Comparison of ENCODE assay signal across 9 cellular contexts in genomic region chr3:129123314-129124060, GRCh38. TPM values are rescaled to one million over a fixed set of nuclear protein-coding genes. Genes with fewer than 3 reads are reported as not detected.
A peak's percentile ranks its signal among the peaks of the same experiment; 100 is the strongest.
DNase-seq lines count a peak whose midpoint lies in the region; ATAC-seq, FAIRE-seq and TF ChIP-seq lines count a peak whose summit lies in the region.
"Had no signal": no experiment of that assay in that cellular context is flagged by ENCODE, and none has a peak within 500 bp of the region (broad histone marks: within the 10 kb centered on the region; RNA-seq: fewer than 3 reads in every experiment).

No MANE protein-coding gene starts in this region.

- 55 to 67% (median 62%) methylated on average over 5 of the region's 5 CpGs for WGBS in psoas muscle, 3 donors
- WGBS in tibial nerve, 2 donors: 64 to 69% methylated on average over 5 of the region's 5 CpGs

- H3K36me3 ChIP-seq in colonic mucosa (no peaks in the 10 kb centered on the region), psoas muscle (ENCODE audit: insufficient read depth in 1 of 2, low read depth in 1 of 2) (peaks cover 0 to 27% of the 10 kb centered on the region in 2 donors), tibial nerve (peaks cover 0 to 29% (median 0%) of the 10 kb centered on the region in 3 donors)

- H3K9ac ChIP-seq in colonic mucosa (ENCODE audit: low read depth in 2 of 2, low read length in 2 of 2): peak overlapping the region in 1 of 2 donors; percentile 21

- ATAC-seq in psoas muscle (no peak), GM19328 (IDR thresholded peaks at IDR 0.05; ENCODE audit: unreplicated experiment) (no peak)
- no peak for ATAC-seq in activated CD4-positive, CD25-positive, alpha-beta regulatory T cell treated with anti-CD3 and anti-CD28 coated beads, Interleukin-2, amount 50 U/mL, for 24 hours

- H3K4me3 ChIP-seq in colonic mucosa (no peak overlapping the region), psoas muscle (no peak overlapping the region), tibial nerve (no peak overlapping the region)

- DNase-seq in GM12892 (ENCODE audit: insufficient read length): no peak
- peak; percentile 94 for DNase-seq in NOMO-1 treated with dmso at 0.1 percent for 144 hours (lab: John Stamatoyannopoulos, UW; ENCODE audit: unreplicated experiment)
- DNase-seq in colonic mucosa: peak; percentile 66
- no peak for DNase-seq in psoas muscle
- no peak for DNase-seq in tibial nerve (ENCODE audit: low spot score in 2 of 2)
- DNase-seq in NCI-H2081 treated with DMSO at 0.1 percent for 48 hours (lab: John Stamatoyannopoulos, UW): no peak

- FAIRE-seq in GM12892 (lab: Jason Lieb, UNC): peak; percentile 93
- FAIRE-seq: astrocyte had no signal

- intact Hi-C loops in colonic mucosa (cut with DNase I): no loop called here
- intact Hi-C loops in psoas muscle (cut with DNase I): loop anchor here in 1 of 2 donors (10.0 kb wide), 1 partner anchor 149 kb away; no protein-coding TSS in a partner anchor

- peaks cover 17% of the 10 kb centered on the region for H3K4me1 ChIP-seq in colonic mucosa
- peaks cover 10% of the 10 kb centered on the region for H3K4me1 ChIP-seq in psoas muscle
- H3K4me1 ChIP-seq in tibial nerve: peaks cover 0 to 31% (median 19%) of the 10 kb centered on the region in 4 donors

- no peak for TF ChIP-seq POLR2A in GM12892 (IDR thresholded peaks at IDR 0.05; ENCODE audit: low read depth, low read length)
- TF ChIP-seq POLR2A in tibial nerve (IDR thresholded peaks at IDR 0.05): no peak

- no peak for TF ChIP-seq EP300 in tibial nerve (IDR thresholded peaks at IDR 0.05)

- TF ChIP-seq CTCF in colonic mucosa (IDR thresholded peaks at IDR 0.05) (no peak), psoas muscle (IDR thresholded peaks at IDR 0.05) (no peak), tibial nerve (IDR thresholded peaks at IDR 0.05) (no peak)

- H3K9me3 ChIP-seq in colonic mucosa: no peaks in the 10 kb centered on the region
- no peaks in the 10 kb centered on the region for H3K9me3 ChIP-seq in psoas muscle
- H3K9me3 ChIP-seq in tibial nerve: no peaks in the 10 kb centered on the region

- H3K27me3 ChIP-seq in colonic mucosa: no peaks in the 10 kb centered on the region
- H3K27me3 ChIP-seq in psoas muscle (ENCODE audit: insufficient read depth in 3 of 3, low read length in 2 of 3): no peaks in the 10 kb centered on the region
- no peaks in the 10 kb centered on the region for H3K27me3 ChIP-seq in tibial nerve

- H3K27ac ChIP-seq in colonic mucosa: peak overlapping the region; percentile 78
- H3K27ac ChIP-seq in psoas muscle: peak overlapping the region; percentile 2
- H3K27ac ChIP-seq in tibial nerve: peak overlapping the region in 2 of 4 donors; percentile 87 to 97

RNA-seq across cellular contexts. Expression of gene RAB43, which starts 1.9 kb away (rescaled TPM):
- polyA plus RNA-seq in GM12892 (2012; ENCODE audit: missing spikeins): 1.0 TPM
- total RNA-seq in colonic mucosa (10 to 100 TPM; 33.3 to 42.6 TPM), psoas muscle (1 to 10 TPM; 1.6 to 5.1 (median 2.6) TPM), tibial nerve (10 to 100 TPM in 1 of 4 donors, 1 to 10 TPM in 3; 4.8 to 13.2 (median 8.6) TPM)
- 1 to 10 TPM in 2 of 3 donors, under 1 TPM in 1; 0.62 to 1.3 (median 1.2) TPM for polyA plus RNA-seq in psoas muscle

RNA-seq across cellular contexts. Expression of gene ISY1, which starts 37.4 kb away (rescaled TPM):
- polyA plus RNA-seq in GM12892 (2012; ENCODE audit: missing spikeins): 36.9 TPM
- 10 to 100 TPM; 32.8 to 36.9 TPM for total RNA-seq in colonic mucosa
- 10 to 100 TPM; 25.9 to 39.3 (median 31.7) TPM for total RNA-seq in psoas muscle
- 10 to 100 TPM; 27.6 to 56.0 (median 42.8) TPM for polyA plus RNA-seq in psoas muscle
- 10 to 100 TPM in 3 of 4 donors, 1 to 10 TPM in 1; 9.8 to 20.9 (median 16.0) TPM for total RNA-seq in tibial nerve

Comparison
In these comparisons a context has a peak if more than half of its experiments do, and no peak if none do; other contexts are left out.
1. DNase-seq: peak in NOMO-1 treated with dmso at 0.1 percent for 144 hours (single experiment) and colonic mucosa (single experiment); none in GM12892 (single experiment), psoas muscle (0 of 2), tibial nerve (0 of 2) and NCI-H2081 treated with DMSO at 0.1 percent for 48 hours (single experiment).